Comparison of ENCODE assay signal across 1 cellular context in the genomic region with DNA sequence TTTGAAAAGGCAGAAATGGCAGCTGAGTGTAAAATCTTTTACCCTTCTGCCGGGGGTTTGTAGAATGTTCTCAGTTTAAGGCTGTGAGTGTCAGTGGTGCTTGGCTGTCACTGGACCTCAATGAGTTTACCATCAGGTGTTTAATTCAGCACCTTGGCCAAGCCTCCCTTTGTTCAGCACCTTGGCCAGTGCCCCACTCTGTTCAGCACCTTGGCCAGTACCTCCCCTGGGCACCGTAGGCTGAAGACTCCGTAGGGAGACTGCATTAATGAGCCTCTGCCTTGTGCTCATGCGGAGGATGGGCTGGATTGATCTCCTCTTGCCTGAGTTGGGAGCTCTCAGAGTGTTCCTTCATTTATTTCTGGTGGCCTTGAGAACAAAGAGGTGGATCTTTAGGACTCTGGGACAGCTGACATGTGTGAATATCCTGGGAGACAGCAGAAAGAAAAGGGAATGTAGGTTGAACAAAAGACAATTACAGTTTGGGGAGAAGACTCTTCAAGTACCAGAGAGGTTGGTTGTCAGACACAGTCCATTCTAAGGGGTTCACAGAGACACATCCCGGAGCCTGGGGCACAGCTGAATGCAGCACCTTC.
A peak's percentile ranks its signal among the peaks of the same experiment; 100 is the strongest.
TF ChIP-seq lines count a peak whose summit lies in the region.

No MANE protein-coding gene starts in this region.

TF ChIP-seq in WTC11, 78 proteins besides CTCF, POLR2A, EP300 and RAD21 (continued from another document and continues in another):
- TF ChIP-seq PRDM15 (CRISPR knock-in tag; IDR thresholded peaks at IDR 0.05) (peak; percentile 88), ZNF121 (CRISPR knock-in tag; IDR thresholded peaks at IDR 0.05) (peak; percentile 98), ATF2 (CRISPR knock-in tag; IDR thresholded peaks at IDR 0.05; ENCODE audit: borderline replicate concordance, low read depth) (peak; percentile 97), FOXP1 (CRISPR knock-in tag; IDR thresholded peaks at IDR 0.05; ENCODE audit: borderline replicate concordance) (peak; percentile 100), MXD4 (CRISPR knock-in tag; IDR thresholded peaks at IDR 0.05; ENCODE audit: borderline replicate concordance) (peak; percentile 93), CREB1 (CRISPR knock-in tag; IDR thresholded peaks at IDR 0.05) (peak; percentile 100), KAT7 (CRISPR knock-in tag; IDR thresholded peaks at IDR 0.05; ENCODE audit: borderline replicate concordance) (peak; percentile 100), GTF2I (CRISPR knock-in tag; conservative IDR thresholded peaks at IDR 0.05) (no peak), ZNF396 (CRISPR knock-in tag; IDR thresholded peaks at IDR 0.05; ENCODE audit: borderline replicate concordance) (peak; percentile 98), GABPB1 (CRISPR knock-in tag; IDR thresholded peaks at IDR 0.05) (peak; percentile 93), SMAD3 (CRISPR knock-in tag; IDR thresholded peaks at IDR 0.05; ENCODE audit: borderline replicate concordance) (peak; percentile 100), E2F1 (CRISPR knock-in tag; IDR thresholded peaks at IDR 0.05) (peak; percentile 99), CBFB (CRISPR knock-in tag; IDR thresholded peaks at IDR 0.05; ENCODE audit: low read depth) (peak; percentile 100), TEAD4 (CRISPR knock-in tag; IDR thresholded peaks at IDR 0.05) (peak; percentile 100), EMX1 (CRISPR knock-in tag; IDR thresholded peaks at IDR 0.05) (peak; percentile 94), HMGXB4 (CRISPR knock-in tag; IDR thresholded peaks at IDR 0.05) (peak; percentile 72; the same call in 1 of the 2 replicates), PREB (CRISPR knock-in tag; IDR thresholded peaks at IDR 0.05; ENCODE audit: borderline replicate concordance) (peak; percentile 100), ATF1 (CRISPR knock-in tag; IDR thresholded peaks at IDR 0.05) (peak; percentile 99), MYBL2 (CRISPR knock-in tag; IDR thresholded peaks at IDR 0.05) (peak; percentile 98), RORB (CRISPR knock-in tag; IDR thresholded peaks at IDR 0.05) (no peak), IRF2 (CRISPR knock-in tag; IDR thresholded peaks at IDR 0.05; ENCODE audit: borderline replicate concordance, low read depth) (peak; percentile 98; the same call in 1 of the 2 replicates), ZNF263 (CRISPR knock-in tag; IDR thresholded peaks at IDR 0.05; ENCODE audit: low read depth) (peak; percentile 88; the same call in 1 of the 2 replicates), FOXP4 (CRISPR knock-in tag; IDR thresholded peaks at IDR 0.05) (peak; percentile 100), ZBTB21 (CRISPR knock-in tag; IDR thresholded peaks at IDR 0.05; ENCODE audit: borderline replicate concordance) (peak; percentile 98), ZNF532 (CRISPR knock-in tag; IDR thresholded peaks at IDR 0.05; ENCODE audit: borderline replicate concordance) (no peak)
- TF ChIP-seq, protein P1, sequence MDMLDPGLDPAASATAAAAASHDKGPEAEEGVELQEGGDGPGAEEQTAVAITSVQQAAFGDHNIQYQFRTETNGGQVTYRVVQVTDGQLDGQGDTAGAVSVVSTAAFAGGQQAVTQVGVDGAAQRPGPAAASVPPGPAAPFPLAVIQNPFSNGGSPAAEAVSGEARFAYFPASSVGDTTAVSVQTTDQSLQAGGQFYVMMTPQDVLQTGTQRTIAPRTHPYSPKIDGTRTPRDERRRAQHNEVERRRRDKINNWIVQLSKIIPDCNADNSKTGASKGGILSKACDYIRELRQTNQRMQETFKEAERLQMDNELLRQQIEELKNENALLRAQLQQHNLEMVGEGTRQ (CRISPR knock-in tag; IDR thresholded peaks at IDR 0.05) = peak; percentile 77
- TF ChIP-seq, protein P2, sequence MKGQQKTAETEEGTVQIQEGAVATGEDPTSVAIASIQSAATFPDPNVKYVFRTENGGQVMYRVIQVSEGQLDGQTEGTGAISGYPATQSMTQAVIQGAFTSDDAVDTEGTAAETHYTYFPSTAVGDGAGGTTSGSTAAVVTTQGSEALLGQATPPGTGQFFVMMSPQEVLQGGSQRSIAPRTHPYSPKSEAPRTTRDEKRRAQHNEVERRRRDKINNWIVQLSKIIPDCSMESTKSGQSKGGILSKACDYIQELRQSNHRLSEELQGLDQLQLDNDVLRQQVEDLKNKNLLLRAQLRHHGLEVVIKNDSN (CRISPR knock-in tag; IDR thresholded peaks at IDR 0.05) = peak; percentile 94
- TF ChIP-seq, protein P3, sequence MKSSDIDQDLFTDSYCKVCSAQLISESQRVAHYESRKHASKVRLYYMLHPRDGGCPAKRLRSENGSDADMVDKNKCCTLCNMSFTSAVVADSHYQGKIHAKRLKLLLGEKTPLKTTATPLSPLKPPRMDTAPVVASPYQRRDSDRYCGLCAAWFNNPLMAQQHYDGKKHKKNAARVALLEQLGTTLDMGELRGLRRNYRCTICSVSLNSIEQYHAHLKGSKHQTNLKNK (CRISPR knock-in tag; IDR thresholded peaks at IDR 0.05) = no peak
- TF ChIP-seq, protein P4, sequence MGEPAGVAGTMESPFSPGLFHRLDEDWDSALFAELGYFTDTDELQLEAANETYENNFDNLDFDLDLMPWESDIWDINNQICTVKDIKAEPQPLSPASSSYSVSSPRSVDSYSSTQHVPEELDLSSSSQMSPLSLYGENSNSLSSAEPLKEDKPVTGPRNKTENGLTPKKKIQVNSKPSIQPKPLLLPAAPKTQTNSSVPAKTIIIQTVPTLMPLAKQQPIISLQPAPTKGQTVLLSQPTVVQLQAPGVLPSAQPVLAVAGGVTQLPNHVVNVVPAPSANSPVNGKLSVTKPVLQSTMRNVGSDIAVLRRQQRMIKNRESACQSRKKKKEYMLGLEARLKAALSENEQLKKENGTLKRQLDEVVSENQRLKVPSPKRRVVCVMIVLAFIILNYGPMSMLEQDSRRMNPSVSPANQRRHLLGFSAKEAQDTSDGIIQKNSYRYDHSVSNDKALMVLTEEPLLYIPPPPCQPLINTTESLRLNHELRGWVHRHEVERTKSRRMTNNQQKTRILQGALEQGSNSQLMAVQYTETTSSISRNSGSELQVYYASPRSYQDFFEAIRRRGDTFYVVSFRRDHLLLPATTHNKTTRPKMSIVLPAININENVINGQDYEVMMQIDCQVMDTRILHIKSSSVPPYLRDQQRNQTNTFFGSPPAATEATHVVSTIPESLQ (CRISPR knock-in tag; IDR thresholded peaks at IDR 0.05) = peak; percentile 97
